ENCODE assay signal across 8 cellular contexts in the genomic region with DNA sequence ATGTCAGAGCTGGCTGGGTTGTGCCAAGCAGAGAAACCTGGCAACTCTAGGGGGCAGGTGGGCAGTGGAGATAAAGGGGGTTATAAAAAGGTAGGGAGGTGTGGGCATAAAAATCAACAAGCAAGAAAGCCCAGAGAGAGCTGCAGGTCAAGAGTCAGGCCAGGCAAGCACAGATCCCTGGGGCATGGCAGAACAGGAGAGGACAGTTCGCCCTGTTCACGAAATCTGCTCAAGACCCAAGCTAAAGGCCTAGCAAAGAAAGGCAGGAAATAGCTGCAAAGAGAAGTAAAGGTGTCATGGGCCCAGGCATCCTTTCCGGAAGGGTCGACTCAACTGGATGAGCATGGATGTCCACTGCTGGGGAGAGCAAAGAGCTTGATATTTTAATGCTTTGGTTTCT. TPM values are rescaled to one million over a fixed set of nuclear protein-coding genes. Genes with fewer than 3 reads are reported as not detected.
DNase-seq lines count a peak whose midpoint lies in the region; ATAC-seq, FAIRE-seq and TF ChIP-seq lines count a peak whose summit lies in the region.

No MANE protein-coding gene starts in this region.

- 88% methylated on average over 4 of the region's 4 CpGs for WGBS in A549 (ENCODE audit: missing lambda C conversion rate)

- no peak for TF ChIP-seq RAD21 in A549 (conservative IDR thresholded peaks at IDR 0.05 in 1 of 2, IDR thresholded peaks at IDR 0.05 in 1 of 2)

- peaks cover 51% of the 10 kb centered on the region for H3K4me1 ChIP-seq in A549

- FAIRE-seq in A549 (lab: Jason Lieb, UNC) = no peak

- H3K27ac Mint-ChIP-seq in central memory CD8-positive, alpha-beta T cell (ENCODE audit: low read depth) = peak overlapping the region; percentile 99
- peak overlapping the region; percentile 87 to 98 (median 96) for H3K27ac Mint-ChIP-seq in naive B cell

- ATAC-seq in A549 (no peak), naive B cell (ENCODE audit: low read depth in 2 of 2) (no peak), HG03520 (IDR thresholded peaks at IDR 0.05; ENCODE audit: unreplicated experiment) (no peak), GM19397 (IDR thresholded peaks at IDR 0.05; ENCODE audit: unreplicated experiment) (no peak)
- no peak for ATAC-seq in central memory CD8-positive, alpha-beta T cell (replicated peaks; ENCODE audit: extremely low read depth, poor library complexity, severe bottlenecking)

- peaks cover 19% of the 10 kb centered on the region for H3K36me3 Mint-ChIP-seq in central memory CD8-positive, alpha-beta T cell (ENCODE audit: insufficient read depth)
- H3K36me3 Mint-ChIP-seq in naive B cell = no peaks in the 10 kb centered on the region

- no peaks in the 10 kb centered on the region for H3K27me3 Mint-ChIP-seq in central memory CD8-positive, alpha-beta T cell
- H3K27me3 Mint-ChIP-seq in naive B cell = no peaks in the 10 kb centered on the region

- TF ChIP-seq CTCF in A549 (IDR thresholded peaks at IDR 0.05) (no peak), HFF-Myc (IDR thresholded peaks at IDR 0.05; ENCODE audit: low read depth, low read length, missing control alignments) (no peak)

- no peaks in the 10 kb centered on the region for H3K9me3 ChIP-seq in A549

- peak overlapping the region; percentile 91 for H3K4me3 Mint-ChIP-seq in central memory CD8-positive, alpha-beta T cell
- H3K4me3 Mint-ChIP-seq in naive B cell = peak overlapping the region; percentile 83 to 100 (median 92)

- H3K4me2 ChIP-seq in A549 = peak overlapping the region; percentile 85

- CTCF ChIA-PET in A549 (lab: Yijun Ruan, JAX) = interaction anchor here (0.6 to 2.8 kb wide), 5 partner anchors 15 to 116 kb away, joined by 3 to 12 read pairs (median 3); no protein-coding TSS in a partner anchor

- H3K27ac ChIP-seq in A549 = peak overlapping the region; percentile 73 to 84; a peak in 4 of 6 replicates

- DNase-seq in A549 (ENCODE audit: low read depth in 1 of 2, low spot score in 1 of 2) (no peak), HFF-Myc (ENCODE audit: extremely low read depth, low read depth) (no peak), naive B cell (no peak), SIG-M5 treated with dmso at 0.1 percent for 504 hours (lab: John Stamatoyannopoulos, UW; ENCODE audit: unreplicated experiment) (no peak)
- DNase-seq in central memory CD8-positive, alpha-beta T cell (ENCODE audit: low spot score in 2 of 2) = no peak
- DNase-seq in effector CD4-positive, alpha-beta T cell = no peak

- H3K4me1 Mint-ChIP-seq in central memory CD8-positive, alpha-beta T cell = peaks cover 55% of the 10 kb centered on the region
- H3K4me1 Mint-ChIP-seq in naive B cell = peaks cover 61 to 68% (median 65%) of the 10 kb centered on the region in 3 donors

- no peaks in the 10 kb centered on the region for H3K9me3 Mint-ChIP-seq in central memory CD8-positive, alpha-beta T cell
- H3K9me3 Mint-ChIP-seq in naive B cell = no peaks in the 10 kb centered on the region

- TF ChIP-seq EP300 in A549 (IDR thresholded peaks at IDR 0.05) = no peak

- no peak for TF ChIP-seq POLR2A in A549 (IDR thresholded peaks at IDR 0.05; ENCODE audit: low read length)

- H3K4me3 ChIP-seq in A549 = 0 out of 3 replicates have a peak overlapping the region, but pooled peaks have one; percentile 65
- H3K4me3 ChIP-seq in HFF-Myc (replicated peaks; ENCODE audit: low read depth, low read length) = peak overlapping the region; percentile 65

- POLR2A ChIA-PET in A549 (lab: Yijun Ruan, JAX) = no interaction called here

TF ChIP-seq in A549, 52 proteins besides CTCF, POLR2A, EP300 and RAD21:
- TF ChIP-seq CEBPB (IDR thresholded peaks at IDR 0.05) (no peak), KDM1A (IDR thresholded peaks at IDR 0.05; ENCODE audit: low read depth) (no peak), NPAS2 (CRISPR knock-in tag; IDR thresholded peaks at IDR 0.05; ENCODE audit: borderline replicate concordance) (no peak), RFX5 (IDR thresholded peaks at IDR 0.05) (no peak), ESRRA (IDR thresholded peaks at IDR 0.05; ENCODE audit: borderline replicate concordance, low read length) (no peak), MAZ (IDR thresholded peaks at IDR 0.05; ENCODE audit: borderline replicate concordance, low read depth, low read length) (no peak), RNF2 (IDR thresholded peaks at IDR 0.05; ENCODE audit: borderline replicate concordance, low read depth) (no peak), CBX2 (IDR thresholded peaks at IDR 0.05; ENCODE audit: borderline replicate concordance, low read depth) (no peak), ZSCAN20 (CRISPR knock-in tag; IDR thresholded peaks at IDR 0.05) (no peak), POLR2AphosphoS2 (conservative IDR thresholded peaks at IDR 0.05; ENCODE audit: low read length) (no peak), BHLHE40 (IDR thresholded peaks at IDR 0.05; ENCODE audit: low read depth, low read length) (no peak), CHD2 (IDR thresholded peaks at IDR 0.05; ENCODE audit: low read length, partially characterized antibody) (no peak)
- TF ChIP-seq, protein P1, sequence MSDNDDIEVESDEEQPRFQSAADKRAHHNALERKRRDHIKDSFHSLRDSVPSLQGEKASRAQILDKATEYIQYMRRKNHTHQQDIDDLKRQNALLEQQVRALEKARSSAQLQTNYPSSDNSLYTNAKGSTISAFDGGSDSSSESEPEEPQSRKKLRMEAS (IDR thresholded peaks at IDR 0.05) = no peak
- TF ChIP-seq, protein P2, sequence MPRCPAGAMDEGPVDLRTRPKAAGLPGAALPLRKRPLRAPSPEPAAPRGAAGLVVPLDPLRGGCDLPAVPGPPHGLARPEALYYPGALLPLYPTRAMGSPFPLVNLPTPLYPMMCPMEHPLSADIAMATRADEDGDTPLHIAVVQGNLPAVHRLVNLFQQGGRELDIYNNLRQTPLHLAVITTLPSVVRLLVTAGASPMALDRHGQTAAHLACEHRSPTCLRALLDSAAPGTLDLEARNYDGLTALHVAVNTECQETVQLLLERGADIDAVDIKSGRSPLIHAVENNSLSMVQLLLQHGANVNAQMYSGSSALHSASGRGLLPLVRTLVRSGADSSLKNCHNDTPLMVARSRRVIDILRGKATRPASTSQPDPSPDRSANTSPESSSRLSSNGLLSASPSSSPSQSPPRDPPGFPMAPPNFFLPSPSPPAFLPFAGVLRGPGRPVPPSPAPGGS (IDR thresholded peaks at IDR 0.05) = no peak
- TF ChIP-seq, protein P3, sequence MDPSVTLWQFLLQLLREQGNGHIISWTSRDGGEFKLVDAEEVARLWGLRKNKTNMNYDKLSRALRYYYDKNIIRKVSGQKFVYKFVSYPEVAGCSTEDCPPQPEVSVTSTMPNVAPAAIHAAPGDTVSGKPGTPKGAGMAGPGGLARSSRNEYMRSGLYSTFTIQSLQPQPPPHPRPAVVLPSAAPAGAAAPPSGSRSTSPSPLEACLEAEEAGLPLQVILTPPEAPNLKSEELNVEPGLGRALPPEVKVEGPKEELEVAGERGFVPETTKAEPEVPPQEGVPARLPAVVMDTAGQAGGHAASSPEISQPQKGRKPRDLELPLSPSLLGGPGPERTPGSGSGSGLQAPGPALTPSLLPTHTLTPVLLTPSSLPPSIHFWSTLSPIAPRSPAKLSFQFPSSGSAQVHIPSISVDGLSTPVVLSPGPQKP (IDR thresholded peaks at IDR 0.05; ENCODE audit: low read depth, low read length) = no peak

RNA-seq across cellular contexts. Expression of a gene that starts 3.4 kb away (rescaled TPM):
- polyA plus RNA-seq in A549 (2011; rRNA removed) (20.6 and 25.9 TPM in 2 replicates), A549 (2017; fragmentation: RNase III; extraction: RNeasy Plus Mini Kit Qiagen cat#74134 plus additional on column Dnase treatment) (15.4 to 21.3 TPM (median 18.7 TPM) in 3 replicates), naive B cell (ENCODE audit: low read depth in 6 of 6) (10 to 100 TPM; 18.2 to 36.1 (median 21.3) TPM)
- polyA plus RNA-seq in A549 (2012; cell fraction: cytosol; rRNA removed) = 4.6 and 6.1 TPM in 2 replicates
- 6.1 and 8.6 TPM in 2 replicates for polyA plus RNA-seq in A549 (2012; cell fraction: nucleus; rRNA removed)
- polyA minus RNA-seq in A549 (2011; rRNA and poly(A)+ RNA removed) = 37.8 and 44.0 TPM in 2 replicates
